1 cellular context compared by ENCODE assay signal in genomic region chr20:297925-298754, GRCh38.
TF ChIP-seq lines count a peak whose summit lies in the region.

No MANE protein-coding gene starts in this region.

TF ChIP-seq in HepG2, 621 proteins besides CTCF, POLR2A, EP300 and RAD21 (continued from another document and continues in another):
- peak; percentile 74 for TF ChIP-seq ZNF281 (CRISPR knock-in tag; IDR thresholded peaks at IDR 0.05; ENCODE audit: borderline replicate concordance)
- no peak for TF ChIP-seq TBL1XR1 (IDR thresholded peaks at IDR 0.05; ENCODE audit: borderline replicate concordance, low read length, partially characterized antibody)
- peak; percentile 77 for TF ChIP-seq HDAC1 (CRISPR knock-in tag; IDR thresholded peaks at IDR 0.05)
- no peak for TF ChIP-seq ZNF382 (CRISPR knock-in tag; IDR thresholded peaks at IDR 0.05; ENCODE audit: borderline replicate concordance)
- TF ChIP-seq ZMAT5 (CRISPR knock-in tag; IDR thresholded peaks at IDR 0.05; ENCODE audit: borderline replicate concordance, low read depth), result no peak
- TF ChIP-seq WIZ (CRISPR knock-in tag; IDR thresholded peaks at IDR 0.05), result 0 out of 2 replicates have a peak, but pooled peaks have one; percentile 76
- peak; percentile 53 for TF ChIP-seq ZNF609 (CRISPR knock-in tag; IDR thresholded peaks at IDR 0.05; ENCODE audit: borderline replicate concordance)
- TF ChIP-seq SMAD9 (CRISPR knock-in tag; IDR thresholded peaks at IDR 0.05), result 0 out of 2 replicates have a peak, but pooled peaks have one; percentile 69
- peak; percentile 92; the same call in 1 of the 2 replicates for TF ChIP-seq KAT7 (CRISPR knock-in tag; IDR thresholded peaks at IDR 0.05; ENCODE audit: borderline replicate concordance)
- 0 out of 2 replicates have a peak, but pooled peaks have one; percentile 2 for TF ChIP-seq HNF4G (IDR thresholded peaks at IDR 0.05; ENCODE audit: borderline replicate concordance, low read depth, low read length)
- no peak; the same call in 1 of the 2 replicates for TF ChIP-seq HNF4G (CRISPR knock-in tag; IDR thresholded peaks at IDR 0.05; ENCODE audit: borderline replicate concordance, low read depth)
- peak; percentile 80; the same call in 1 of the 2 replicates for TF ChIP-seq PITX1 (CRISPR knock-in tag; IDR thresholded peaks at IDR 0.05)
- no peak for TF ChIP-seq ZNF713 (CRISPR knock-in tag; IDR thresholded peaks at IDR 0.05)
- peak; percentile 68 for TF ChIP-seq TAF1 (CRISPR knock-in tag; IDR thresholded peaks at IDR 0.05)
- TF ChIP-seq ZNF746 (CRISPR knock-in tag; IDR thresholded peaks at IDR 0.05), result no peak
- TF ChIP-seq ZSCAN29 (CRISPR knock-in tag; conservative IDR thresholded peaks at IDR 0.05), result peak; percentile 87; the same call in 1 of the 2 replicates
- TF ChIP-seq MTA1 (CRISPR knock-in tag; IDR thresholded peaks at IDR 0.05; ENCODE audit: borderline replicate concordance), result peak; percentile 94
- TF ChIP-seq FOXP1 (IDR thresholded peaks at IDR 0.05), result no peak
- no peak for TF ChIP-seq FOXP1 (CRISPR knock-in tag; IDR thresholded peaks at IDR 0.05)
- TF ChIP-seq RCOR2 (CRISPR knock-in tag; IDR thresholded peaks at IDR 0.05), result peak; percentile 22; the same call in 1 of the 2 replicates
- TF ChIP-seq TCF12 (IDR thresholded peaks at IDR 0.05), result no peak
- peak; percentile 92 for TF ChIP-seq TCF12 (CRISPR knock-in tag; IDR thresholded peaks at IDR 0.05)
- peak; percentile 37; the same call in 1 of the 2 replicates for TF ChIP-seq ISL2 (CRISPR knock-in tag; IDR thresholded peaks at IDR 0.05)
- 0 out of 2 replicates have a peak, but pooled peaks have one; percentile 44 for TF ChIP-seq HMGA1 (CRISPR knock-in tag; conservative IDR thresholded peaks at IDR 0.05)
- peak; percentile 99 for TF ChIP-seq CAMTA2 (CRISPR knock-in tag; IDR thresholded peaks at IDR 0.05; ENCODE audit: borderline replicate concordance)
- peak in 1 of 2 experiments; percentile 19; a peak in 1 of 4 replicates for TF ChIP-seq KLF16 (CRISPR knock-in tag; IDR thresholded peaks at IDR 0.05)
- no peak for TF ChIP-seq SMARCC2 (IDR thresholded peaks at IDR 0.05)
- TF ChIP-seq SRY (CRISPR knock-in tag; IDR thresholded peaks at IDR 0.05), result no peak
- no peak for TF ChIP-seq ZNF24 (IDR thresholded peaks at IDR 0.05)
- no peak for TF ChIP-seq BCL3 (CRISPR knock-in tag; IDR thresholded peaks at IDR 0.05)
- peak; percentile 63 for TF ChIP-seq TFDP1 (CRISPR knock-in tag; IDR thresholded peaks at IDR 0.05; ENCODE audit: borderline replicate concordance)
- peak; percentile 58; the same call in 1 of the 2 replicates for TF ChIP-seq ZFP90 (CRISPR knock-in tag; IDR thresholded peaks at IDR 0.05; ENCODE audit: borderline replicate concordance)
- TF ChIP-seq ZNF142 (CRISPR knock-in tag; IDR thresholded peaks at IDR 0.05), result peak; percentile 28
- TF ChIP-seq ZNF432 (CRISPR knock-in tag; IDR thresholded peaks at IDR 0.05; ENCODE audit: borderline replicate concordance), result no peak
- no peak for TF ChIP-seq MEIS1 (CRISPR knock-in tag; IDR thresholded peaks at IDR 0.05; ENCODE audit: borderline replicate concordance)
- TF ChIP-seq CREM (IDR thresholded peaks at IDR 0.05), result no peak
- TF ChIP-seq CREM (CRISPR knock-in tag; IDR thresholded peaks at IDR 0.05), result no peak
- no peak for TF ChIP-seq SIN3A (IDR thresholded peaks at IDR 0.05; ENCODE audit: borderline replicate concordance, low read depth, low read length)
- peak; percentile 12; the same call in 1 of the 2 replicates for TF ChIP-seq ZBED4 (CRISPR knock-in tag; IDR thresholded peaks at IDR 0.05; ENCODE audit: borderline replicate concordance)
